Comparison of ENCODE assay signal across 15 cellular contexts in the genomic region with DNA sequence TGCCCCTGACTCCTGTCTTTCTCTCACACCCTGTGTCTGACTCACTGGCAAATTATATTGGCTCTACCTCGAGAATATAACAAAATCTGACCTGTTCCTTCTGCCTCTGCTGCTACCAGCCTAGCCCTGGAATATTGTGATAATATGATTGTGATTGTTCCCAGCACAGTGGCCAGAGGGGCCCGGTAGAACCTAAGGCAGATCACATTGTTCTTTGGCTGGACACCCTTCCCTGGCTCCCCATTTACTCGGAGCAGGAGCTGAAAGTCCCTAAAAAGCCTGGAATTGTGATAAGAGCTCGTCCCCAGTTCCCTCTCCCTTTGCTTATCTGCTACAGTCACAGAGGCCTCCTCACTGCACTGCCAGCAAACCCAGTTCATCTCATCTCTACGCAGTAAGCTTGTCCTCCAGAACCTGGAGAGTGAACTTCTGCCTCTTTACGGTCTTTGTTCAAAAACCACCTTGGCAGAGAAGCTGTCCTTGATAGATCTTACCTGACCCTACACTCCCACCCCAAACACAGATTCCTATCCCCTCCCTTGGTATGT.
"Had no signal": no experiment of that assay in that cellular context is flagged by ENCODE, and none has a peak within 500 bp of the region (broad histone marks: within the 10 kb centered on the region; RNA-seq: fewer than 3 reads in every experiment).

No MANE protein-coding gene starts in this region.

- ATAC-seq: activated T-cell treated with anti-CD3 and anti-CD28 coated beads, Interleukin-2, amount 50 U/mL, for 4 hours; gastroesophageal sphincter; lower lobe of right lung; natural killer cell treated with Interleukin-12 subunit alpha and Interleukin-12 subunit beta and Interleukin-15 and Interleukin-18, amount 100 ng/mL, for 72 hours had no signal

- DNase-seq: activated CD4-positive, alpha-beta T cell treated with anti-CD3 and anti-CD28 coated beads, Interleukin-2, amount 10 ng/mL, durations not matched to agents 7 days and 5 days; activated gamma-delta T cell treated with Interleukin-2 at 50 U/mL for 16 hours; activated T-cell treated with anti-CD3 and anti-CD28 coated beads, Interleukin-2, amount 50 U/mL, for 4 hours; effector CD8-positive, alpha-beta T cell; lower lobe of right lung; SK-N-SH; stimulated activated CD4-positive, alpha-beta T cell treated with anti-CD3 and anti-CD28 coated beads, Interleukin-12 subunit alpha, Interleukin-12 subunit beta, amount 100 ng/mL, for 4 hours; stimulated activated naive CD4-positive, alpha-beta T cell treated with Interleukin-2 at 50 U/mL for 16 hours; T-helper 1 cell had no signal

- H2AFZ ChIP-seq: hepatocyte had no signal

- H3K27ac Mint-ChIP-seq: activated CD4-positive, alpha-beta T cell treated with anti-CD3 and anti-CD28 coated beads, Interleukin-2, amount 10 ng/mL, durations not matched to agents 7 days and 5 days had no signal

- H3K9ac ChIP-seq: SK-N-SH had no signal

- H3K27me3 Mint-ChIP-seq: activated CD4-positive, alpha-beta T cell treated with anti-CD3 and anti-CD28 coated beads, Interleukin-2, amount 10 ng/mL, durations not matched to agents 7 days and 5 days; natural killer cell treated with Interleukin-12 subunit alpha and Interleukin-12 subunit beta and Interleukin-15 and Interleukin-18, amount 100 ng/mL, for 72 hours had no signal

- H3K9me3 ChIP-seq: ascending aorta, gastroesophageal sphincter, lower lobe of right lung, SK-N-SH had no signal

- H3K4me1 ChIP-seq: ascending aorta had no signal

- H3K4me2 ChIP-seq: hepatocyte, SK-N-SH had no signal

- H3K9me3 Mint-ChIP-seq: activated CD4-positive, alpha-beta T cell treated with anti-CD3 and anti-CD28 coated beads, Interleukin-2, amount 10 ng/mL, durations not matched to agents 7 days and 5 days; activated T-cell treated with anti-CD3 and anti-CD28 coated beads, Interleukin-2, amount 50 U/mL, for 4 hours; natural killer cell treated with Interleukin-12 subunit alpha and Interleukin-12 subunit beta and Interleukin-15 and Interleukin-18, amount 100 ng/mL, for 72 hours had no signal

- H3K27ac ChIP-seq: ascending aorta, epithelial cell of prostate, hepatocyte, lower lobe of right lung, VCaP had no signal

- H3K4me3 Mint-ChIP-seq: activated CD4-positive, alpha-beta T cell treated with anti-CD3 and anti-CD28 coated beads, Interleukin-2, amount 10 ng/mL, durations not matched to agents 7 days and 5 days; activated T-cell treated with anti-CD3 and anti-CD28 coated beads, Interleukin-2, amount 50 U/mL, for 4 hours; natural killer cell treated with Interleukin-12 subunit alpha and Interleukin-12 subunit beta and Interleukin-15 and Interleukin-18, amount 100 ng/mL, for 72 hours had no signal

- H3K79me2 ChIP-seq: hepatocyte had no signal

- H3K4me3 ChIP-seq: ascending aorta, gastroesophageal sphincter, hepatocyte, lower lobe of right lung had no signal

- H3K27me3 ChIP-seq: ascending aorta, gastroesophageal sphincter, hepatocyte had no signal
